ENCODE assay signal across 21 cellular contexts in genomic region chr12:15819644-15820437, GRCh38.
"Had no signal": no experiment of that assay in that cellular context is flagged by ENCODE, and none has a peak within 500 bp of the region (broad histone marks: within the 10 kb centered on the region; RNA-seq: fewer than 3 reads in every experiment).

No MANE protein-coding gene starts in this region.

- H3K36me3 ChIP-seq: neutrophil, sigmoid colon, spleen, thoracic aorta had no signal

- DNase-seq: activated CD4-positive, CD25-positive, alpha-beta regulatory T cell treated with anti-CD3 and anti-CD28 coated beads, Interleukin-2, amount 50 U/mL, for 72 hours; activated CD8-positive, alpha-beta memory T cell treated with anti-CD3 and anti-CD28 coated beads for 24 hours; activated CD8-positive, alpha-beta memory T cell treated with anti-CD3 and anti-CD28 coated beads, Interleukin-2, amount 50 U/mL, for 48 hours; activated effector memory CD4-positive, alpha-beta T cell treated with Interleukin-2 at 50 U/mL for 16 hours; activated naive CD4-positive, alpha-beta T cell treated with anti-CD3 and anti-CD28 coated beads, Interleukin-2, amount 50 U/mL, for 16 hours; activated T-cell treated with anti-CD3 and anti-CD28 coated beads, Interleukin-2, amount 50 U/mL, for 48 hours; aorta; erythroblast; kidney; mesenchymal stem cell; sigmoid colon; spleen; stimulated activated CD4-positive, alpha-beta T cell treated with anti-CD3 and anti-CD28 coated beads, Interleukin-4, amount 100 ng/mL, for 4 hours; stimulated activated naive B cell treated with anti-CD40 and anti-IgM and Interleukin-4, amounts not matched to agents 10 μg/mL and 1 μg/mL and 100 μg/mL, for 72 hours; T-helper 1 cell; T1000 had no signal

- H3K4me3 ChIP-seq: coronary artery, sigmoid colon, spleen, thoracic aorta had no signal

- H3K4me1 ChIP-seq: spleen had no signal

- ATAC-seq: natural killer cell treated with Interleukin-12 subunit alpha and Interleukin-12 subunit beta and Interleukin-15 and Interleukin-18, amount 100 ng/mL, for 72 hours; stimulated activated naive B cell treated with anti-CD40 and anti-IgM and Interleukin-4, amounts not matched to agents 10 μg/mL and 1 μg/mL and 100 μg/mL, for 72 hours had no signal

- H3K27me3 ChIP-seq: neutrophil, sigmoid colon, spleen had no signal

- H3K9me3 ChIP-seq: neutrophil had no signal

- FAIRE-seq: frontal cortex, kidney had no signal

- H3K27ac ChIP-seq: coronary artery, neutrophil, sigmoid colon, spleen, thoracic aorta had no signal
